In genomic region chr6:139030539-139030938, GRCh38 we compare ENCODE assay signal across 8 cellular contexts. TPM values are rescaled to one million over a fixed set of nuclear protein-coding genes. Genes with fewer than 3 reads are reported as not detected.
DNase-seq lines count a peak whose midpoint lies in the region; ATAC-seq lines count a peak whose summit lies in the region.

No MANE protein-coding gene starts in this region.

- H3K4me3 ChIP-seq in trophoblast cell (ENCODE audit: low read depth, low read length) (no peak overlapping the region), H7 (ENCODE audit: insufficient read depth, low read depth, low read length) (no peak overlapping the region)

- H3K79me2 ChIP-seq in trophoblast cell (ENCODE audit: control insufficient read depth, insufficient read depth, low read length, poor library complexity): peaks cover 19% of the 10 kb centered on the region

- H4K8ac ChIP-seq in trophoblast cell (ENCODE audit: low read depth, low read length): no peak overlapping the region

- H3K14ac ChIP-seq in trophoblast cell (ENCODE audit: low read length): no peak overlapping the region

- H3K27ac ChIP-seq in trophoblast cell (ENCODE audit: low read depth, low read length): no peak overlapping the region

- H3K23ac ChIP-seq in trophoblast cell (ENCODE audit: low read length): no peak overlapping the region

- no peak overlapping the region for H2AFZ ChIP-seq in trophoblast cell (ENCODE audit: insufficient read depth, low read length, poor library complexity)

- peak overlapping the region; percentile 51 for H3K4ac ChIP-seq in trophoblast cell (ENCODE audit: low read depth, low read length)

- no peak overlapping the region for H2BK5ac ChIP-seq in trophoblast cell (ENCODE audit: low read depth, low read length, poor library complexity)

- H3K4me1 ChIP-seq in trophoblast cell (ENCODE audit: control insufficient read depth in 1 of 2, insufficient read depth in 2 of 2, low read length in 2 of 2): peaks cover 10 to 15% of the 10 kb centered on the region in 2 experiments

- H3K4me2 ChIP-seq in trophoblast cell (ENCODE audit: low read length): peak overlapping the region; percentile 71

- H4K12ac ChIP-seq in trophoblast cell (ENCODE audit: low read depth, low read length): no peak overlapping the region

- WGBS in trophoblast cell (ENCODE audit: extremely low coverage, insufficient coverage, insufficient read length): no CpG with 5 or more reads among the region's 7 CpGs

- H3K9me3 ChIP-seq in trophoblast cell (ENCODE audit: insufficient read depth, low read depth, low read length): no peaks in the 10 kb centered on the region

- H4K91ac ChIP-seq in trophoblast cell (ENCODE audit: low read depth, low read length): no peak overlapping the region

- H2BK120ac ChIP-seq in trophoblast cell (ENCODE audit: insufficient read depth, low read length, poor library complexity): no peak overlapping the region

- ATAC-seq in HG03060 (IDR thresholded peaks at IDR 0.05; ENCODE audit: low read depth, unreplicated experiment): peak; percentile 72

- H2AK5ac ChIP-seq in trophoblast cell (ENCODE audit: low read length): no peak overlapping the region

- no peak overlapping the region for H3K18ac ChIP-seq in trophoblast cell (ENCODE audit: low read length)

- no peak overlapping the region for H2BK12ac ChIP-seq in trophoblast cell (ENCODE audit: low read length)

- H3K36me3 ChIP-seq in trophoblast cell (ENCODE audit: control insufficient read depth in 1 of 2, insufficient read depth in 2 of 2, low read length in 2 of 2) (peaks cover 11 to 14% of the 10 kb centered on the region in 2 experiments), H7 (replicated peaks; ENCODE audit: control insufficient read depth, insufficient read depth, low read length) (peaks cover 4% of the 10 kb centered on the region)

- H3K27me3 ChIP-seq in trophoblast cell (ENCODE audit: insufficient read depth, low read length) (no peaks in the 10 kb centered on the region), H7 (ENCODE audit: control insufficient read depth, insufficient read depth, low read length) (no peaks in the 10 kb centered on the region)

- H3K79me1 ChIP-seq in trophoblast cell (ENCODE audit: low read length): peaks cover 11% of the 10 kb centered on the region

- no peak overlapping the region for H3K9ac ChIP-seq in trophoblast cell (ENCODE audit: low read length)

- peak; percentile 23 for DNase-seq in stimulated activated CD4-positive, alpha-beta T cell treated with anti-CD3 and anti-CD28 coated beads, Interleukin-15, amount 100 ng/mL, for 24 hours
- no peak for DNase-seq in stimulated activated CD4-positive, alpha-beta T cell treated with anti-CD3 and anti-CD28 coated beads, Interleukin-2, amount 100 ng/mL, for 24 hours
- peak; percentile 8 for DNase-seq in RPMI8226
- no peak for DNase-seq in trophoblast cell
- no peak for DNase-seq in H7
- DNase-seq in activated CD4-positive, alpha-beta T cell treated with anti-CD3 and anti-CD28 coated beads for 48 hours: no peak
- no peak for DNase-seq in AG08395 (ENCODE audit: low spot score)

RNA-seq across cellular contexts. Expression of gene ABRACL, which starts 2.0 kb away (rescaled TPM):
- polyA plus RNA-seq in trophoblast cell (2013): 148 and 152 TPM in 2 replicates
- total RNA-seq in H7 (2014; rRNA removed; shearing (Covaris generic)): 108 and 111 TPM in 2 replicates

RNA-seq across cellular contexts. Expression of gene REPS1, which starts 42.5 kb away (rescaled TPM):
- polyA plus RNA-seq in trophoblast cell (2013): 51.8 and 52.2 TPM in 2 replicates
- 55.8 and 64.1 TPM in 2 replicates for total RNA-seq in H7 (2014; rRNA removed; shearing (Covaris generic))

Comparison
In these comparisons a context has a peak if more than half of its experiments do, and no peak if none do; other contexts are left out.
1. DNase-seq: peak in stimulated activated CD4-positive, alpha-beta T cell treated with anti-CD3 and anti-CD28 coated beads, Interleukin-15, amount 100 ng/mL, for 24 hours (single experiment) and RPMI8226 (single experiment); none in stimulated activated CD4-positive, alpha-beta T cell treated with anti-CD3 and anti-CD28 coated beads, Interleukin-2, amount 100 ng/mL, for 24 hours (0 of 2), trophoblast cell (0 of 2), H7 (single experiment), activated CD4-positive, alpha-beta T cell treated with anti-CD3 and anti-CD28 coated beads for 48 hours (single experiment) and AG08395 (single experiment).